8 cellular contexts compared by ENCODE assay signal in genomic region chr17:75877752-75878173, GRCh38. TPM values are rescaled to one million over a fixed set of nuclear protein-coding genes. Genes with fewer than 3 reads are reported as not detected.
DNase-seq lines count a peak whose midpoint lies in the region; ATAC-seq and TF ChIP-seq lines count a peak whose summit lies in the region.

No MANE protein-coding gene starts in this region.

- no peak for TF ChIP-seq POLR2A in right lobe of liver (IDR thresholded peaks at IDR 0.05)

- peak; percentile 76 to 79 for ATAC-seq in CD4-positive, CD25-positive, alpha-beta regulatory T cell (ENCODE audit: low read depth in 2 of 2)
- ATAC-seq in right lobe of liver: peak; percentile 19 to 71 (median 54)
- ATAC-seq in GM21390 (IDR thresholded peaks at IDR 0.05; ENCODE audit: unreplicated experiment): no peak

- 0% methylated on average over 8 of the region's 56 CpGs for WGBS in right lobe of liver (ENCODE audit: insufficient coverage, low coverage, low lambda C conversion rate, missing lambda C conversion rate)

- peaks cover 0 to 52% (median 17%) of the 10 kb centered on the region in 4 donors for H3K4me1 Mint-ChIP-seq in CD4-positive, CD25-positive, alpha-beta regulatory T cell
- peaks cover 35% of the 10 kb centered on the region for H3K4me1 Mint-ChIP-seq in activated CD4-positive, alpha-beta T cell treated with anti-CD3 and anti-CD28 coated beads, Interleukin-2, amount 10 ng/mL, durations not matched to agents 24 days and 14 days

- TF ChIP-seq CTCF in coronary artery (IDR thresholded peaks at IDR 0.05) (no peak), right lobe of liver (IDR thresholded peaks at IDR 0.05) (peak; percentile 27 to 44 (median 36))

- H3K27me3 ChIP-seq in CD4-positive, CD25-positive, alpha-beta regulatory T cell (ENCODE audit: control insufficient read depth, insufficient read depth, low read length): no peaks in the 10 kb centered on the region
- H3K27me3 ChIP-seq in right lobe of liver: no peaks in the 10 kb centered on the region

- H3K36me3 Mint-ChIP-seq in CD4-positive, CD25-positive, alpha-beta regulatory T cell: no peaks in the 10 kb centered on the region
- H3K36me3 Mint-ChIP-seq in activated CD4-positive, alpha-beta T cell treated with anti-CD3 and anti-CD28 coated beads, Interleukin-2, amount 10 ng/mL, durations not matched to agents 24 days and 14 days (ENCODE audit: low read depth): no peaks in the 10 kb centered on the region

- peak overlapping the region; percentile 89 to 97 (median 95) for H3K27ac Mint-ChIP-seq in CD4-positive, CD25-positive, alpha-beta regulatory T cell
- H3K27ac Mint-ChIP-seq in activated CD4-positive, alpha-beta T cell treated with anti-CD3 and anti-CD28 coated beads, Interleukin-2, amount 10 ng/mL, durations not matched to agents 24 days and 14 days: peak overlapping the region; percentile 96

- peaks cover 10% of the 10 kb centered on the region for H3K27me3 Mint-ChIP-seq in CD4-positive, CD25-positive, alpha-beta regulatory T cell
- H3K27me3 Mint-ChIP-seq in activated CD4-positive, alpha-beta T cell treated with anti-CD3 and anti-CD28 coated beads, Interleukin-2, amount 10 ng/mL, durations not matched to agents 24 days and 14 days: peaks cover 14% of the 10 kb centered on the region

- H3K4me3 Mint-ChIP-seq in CD4-positive, CD25-positive, alpha-beta regulatory T cell: peak overlapping the region; percentile 86 to 96 (median 90)
- peak overlapping the region; percentile 90 for H3K4me3 Mint-ChIP-seq in activated CD4-positive, alpha-beta T cell treated with anti-CD3 and anti-CD28 coated beads, Interleukin-2, amount 10 ng/mL, durations not matched to agents 24 days and 14 days

- no peaks in the 10 kb centered on the region for H3K9me3 Mint-ChIP-seq in CD4-positive, CD25-positive, alpha-beta regulatory T cell
- no peaks in the 10 kb centered on the region for H3K9me3 Mint-ChIP-seq in activated CD4-positive, alpha-beta T cell treated with anti-CD3 and anti-CD28 coated beads, Interleukin-2, amount 10 ng/mL, durations not matched to agents 24 days and 14 days

- peak; percentile 53 to 84 (median 71) for DNase-seq in CD4-positive, CD25-positive, alpha-beta regulatory T cell
- peak; percentile 73 for DNase-seq in H4 (ENCODE audit: low spot score)
- peak; percentile 65 for DNase-seq in NCI-H2171 treated with DMSO at 0.1 percent for 48 hours (lab: John Stamatoyannopoulos, UW)
- DNase-seq in activated CD4-positive, alpha-beta T cell treated with anti-CD3 and anti-CD28 coated beads, Interleukin-2, amount 10 ng/mL, durations not matched to agents 24 days and 14 days: peak; percentile 94
- DNase-seq in coronary artery (ENCODE audit: low spot score): no peak
- peak; percentile 76 to 83 (median 83) for DNase-seq in right lobe of liver
- DNase-seq in stimulated activated CD4-positive, alpha-beta T cell treated with anti-CD3 and anti-CD28 coated beads, TNF-alpha, amount 100 ng/mL, for 4 hours (ENCODE audit: low read depth in 3 of 3): peak; percentile 50 to 60 (median 52)

- peak overlapping the region; percentile 75 for H3K27ac ChIP-seq in CD4-positive, CD25-positive, alpha-beta regulatory T cell (ENCODE audit: insufficient read depth, low read length, poor library complexity, severe bottlenecking)
- H3K27ac ChIP-seq in coronary artery (peak overlapping the region; percentile 96 to 97), right lobe of liver (peak overlapping the region; percentile 67 to 89 (median 76))

- H3K4me1 ChIP-seq in CD4-positive, CD25-positive, alpha-beta regulatory T cell (ENCODE audit: control insufficient read depth, insufficient read depth, low read length, poor library complexity, severe bottlenecking): peaks cover 48% of the 10 kb centered on the region
- H3K4me1 ChIP-seq in right lobe of liver: peaks cover 0 to 33% (median 9%) of the 10 kb centered on the region in 4 donors

- peak overlapping the region; percentile 62 for H3K4me3 ChIP-seq in CD4-positive, CD25-positive, alpha-beta regulatory T cell (ENCODE audit: low read depth, low read length)
- H3K4me3 ChIP-seq in coronary artery (peak overlapping the region; percentile 91), right lobe of liver (peak overlapping the region; percentile 61 to 70 (median 66))

- no peaks in the 10 kb centered on the region for H3K9me3 ChIP-seq in CD4-positive, CD25-positive, alpha-beta regulatory T cell (ENCODE audit: control insufficient read depth in 2 of 2, low read length in 2 of 2)
- H3K9me3 ChIP-seq in right lobe of liver: no peaks in the 10 kb centered on the region

- intact Hi-C loops in activated CD4-positive, alpha-beta T cell treated with anti-CD3 and anti-CD28 coated beads, Interleukin-2, amount 10 ng/mL, durations not matched to agents 24 days and 14 days (cut with micrococcal nuclease): loop anchor here (1.0 to 2.0 kb wide), 2 partner anchors 13 to 19 kb away; partner anchors contain the start of gene TRIM65
- intact Hi-C loops in right lobe of liver (cut with DNase I): no loop called here

- peaks cover 5% of the 10 kb centered on the region for H3K36me3 ChIP-seq in CD4-positive, CD25-positive, alpha-beta regulatory T cell (ENCODE audit: control insufficient read depth, insufficient read depth, low read length)
- H3K36me3 ChIP-seq in right lobe of liver: peaks cover 0 to 7% (median 0%) of the 10 kb centered on the region in 4 donors

RNA-seq across cellular contexts. Expression of gene TRIM47, which starts 0.6 kb away (rescaled TPM):
- total RNA-seq in CD4-positive, CD25-positive, alpha-beta regulatory T cell: 3.6 TPM
- 10 to 100 TPM in 3 of 4 donors, 1 to 10 TPM in 1; 8.7 to 16.6 (median 15.8) TPM for polyA plus RNA-seq in CD4-positive, CD25-positive, alpha-beta regulatory T cell
- total RNA-seq in H4 (2014; rRNA removed; shearing (Covaris generic)): 12.9 and 13.5 TPM in 2 replicates
- total RNA-seq in activated CD4-positive, alpha-beta T cell treated with anti-CD3 and anti-CD28 coated beads, Interleukin-2, amount 10 ng/mL, durations not matched to agents 24 days and 14 days: 25.2 and 33.2 TPM in 2 replicates
- total RNA-seq in right lobe of liver: 10 to 100 TPM in 5 of 6 experiments, 1 to 10 TPM in 1; 9.1 to 27.0 (median 21.5) TPM

RNA-seq across cellular contexts. Expression of gene TRIM65, which starts 19.0 kb away (rescaled TPM):
- 18.7 TPM for total RNA-seq in CD4-positive, CD25-positive, alpha-beta regulatory T cell
- 10 to 100 TPM; 16.9 to 24.3 (median 20.1) TPM for polyA plus RNA-seq in CD4-positive, CD25-positive, alpha-beta regulatory T cell
- 8.4 and 10.5 TPM in 2 replicates for total RNA-seq in H4 (2014; rRNA removed; shearing (Covaris generic))
- 47.6 and 48.1 TPM in 2 replicates for total RNA-seq in activated CD4-positive, alpha-beta T cell treated with anti-CD3 and anti-CD28 coated beads, Interleukin-2, amount 10 ng/mL, durations not matched to agents 24 days and 14 days
- total RNA-seq in right lobe of liver: 1 to 10 TPM; 5.9 to 8.1 (median 7.6) TPM

RNA-seq across cellular contexts. Expression of gene WBP2, which starts 22.6 kb away (rescaled TPM):
- total RNA-seq in CD4-positive, CD25-positive, alpha-beta regulatory T cell: 118 TPM
- polyA plus RNA-seq in CD4-positive, CD25-positive, alpha-beta regulatory T cell: 100 to 1,000 TPM in 1 of 4 donors, 10 to 100 TPM in 3; 77.7 to 112 (median 91.2) TPM
- total RNA-seq in H4 (2014; rRNA removed; shearing (Covaris generic)): 14.8 and 26.3 TPM in 2 replicates
- 68.9 and 70.0 TPM in 2 replicates for total RNA-seq in activated CD4-positive, alpha-beta T cell treated with anti-CD3 and anti-CD28 coated beads, Interleukin-2, amount 10 ng/mL, durations not matched to agents 24 days and 14 days
- 10 to 100 TPM; 57.5 to 99.2 (median 68.7) TPM for total RNA-seq in right lobe of liver

RNA-seq across cellular contexts. Expression of gene MRPL38, which starts 26.9 kb away (rescaled TPM):
- total RNA-seq in CD4-positive, CD25-positive, alpha-beta regulatory T cell: 118 TPM
- polyA plus RNA-seq in CD4-positive, CD25-positive, alpha-beta regulatory T cell: 10 to 100 TPM; 58.0 to 68.8 (median 64.8) TPM
- total RNA-seq in H4 (2014; rRNA removed; shearing (Covaris generic)): 39.1 and 54.0 TPM in 2 replicates
- 151 and 157 TPM in 2 replicates for total RNA-seq in activated CD4-positive, alpha-beta T cell treated with anti-CD3 and anti-CD28 coated beads, Interleukin-2, amount 10 ng/mL, durations not matched to agents 24 days and 14 days
- 10 to 100 TPM; 46.1 to 79.8 (median 57.3) TPM for total RNA-seq in right lobe of liver

RNA-seq across cellular contexts. Expression of gene UNC13D, which starts 33.6 kb away (rescaled TPM):
- 149 TPM for total RNA-seq in CD4-positive, CD25-positive, alpha-beta regulatory T cell
- 10 to 100 TPM; 41.6 to 51.7 (median 45.0) TPM for polyA plus RNA-seq in CD4-positive, CD25-positive, alpha-beta regulatory T cell
- 1.9 and 2.9 TPM in 2 replicates for total RNA-seq in H4 (2014; rRNA removed; shearing (Covaris generic))
- total RNA-seq in activated CD4-positive, alpha-beta T cell treated with anti-CD3 and anti-CD28 coated beads, Interleukin-2, amount 10 ng/mL, durations not matched to agents 24 days and 14 days: 158 and 161 TPM in 2 replicates
- total RNA-seq in right lobe of liver: 10 to 100 TPM in 3 of 6 experiments, 1 to 10 TPM in 3; 3.4 to 12.5 (median 10.7) TPM
